ENCODE assay signal across 8 cellular contexts in the genomic region with DNA sequence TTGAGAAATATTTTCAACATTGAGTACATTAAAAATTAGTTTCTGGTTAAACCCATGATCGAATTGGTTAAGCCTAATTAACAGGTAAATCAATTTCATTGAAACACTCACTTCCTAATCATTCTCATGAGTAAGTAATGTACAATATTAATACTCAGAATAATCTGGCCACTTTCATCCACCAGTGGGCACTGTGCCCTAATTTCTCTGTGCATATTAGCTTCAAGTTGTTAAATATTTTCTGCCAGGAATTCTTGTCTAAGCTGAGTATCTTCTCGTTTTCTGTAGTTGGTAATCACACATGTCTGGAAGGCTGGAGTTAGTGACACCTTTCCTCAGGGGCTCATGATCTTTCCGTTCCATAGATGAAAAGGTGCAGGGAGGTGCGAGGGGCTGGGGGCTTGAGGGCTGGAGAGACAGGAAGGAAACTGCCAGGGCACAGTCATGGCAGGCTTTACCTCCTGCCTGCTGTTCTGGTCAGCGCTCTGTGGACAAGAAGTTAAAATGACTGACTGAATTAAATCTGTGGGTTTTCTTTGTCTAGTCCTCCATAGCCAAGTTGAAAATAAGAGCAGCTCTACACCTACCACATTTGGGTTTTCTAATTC.
DNase-seq lines count a peak whose midpoint lies in the region; ATAC-seq and TF ChIP-seq lines count a peak whose summit lies in the region.

No MANE protein-coding gene starts in this region.

- intact Hi-C loops in left ventricle myocardium inferior (cut with micrococcal nuclease) (no loop called here), Right ventricle myocardium inferior (cut with DNase I) (loop anchor here (5.0 kb wide), 1 partner anchor 194 kb away; no protein-coding TSS in a partner anchor), activated B cell treated with CpG ODN at 0.5 μM for 24 hours (cut with micrococcal nuclease) (loop anchor here (1.0 to 10.0 kb wide), 6 partner anchors 43 to 953 kb away; no protein-coding TSS in a partner anchor), tibial artery (cut with DNase I; ENCODE audit: low total_unique reads) (loop anchor here (5.0 to 10.0 kb wide), 2 partner anchors 44 to 63 kb away; no protein-coding TSS in a partner anchor)

- peaks cover 3% of the 10 kb centered on the region for H3K4me1 Mint-ChIP-seq in activated B cell treated with CpG ODN at 0.5 μM for 24 hours

- no peak for DNase-seq in left ventricle myocardium inferior
- DNase-seq in Right ventricle myocardium inferior (ENCODE audit: missing footprints) = no peak
- peak; percentile 32 for DNase-seq in LNCaP clone FGC (ENCODE audit: low read depth)
- no peak for DNase-seq in activated B cell treated with CpG ODN at 0.5 μM for 24 hours
- DNase-seq in glomerular endothelial cell (ENCODE audit: extremely low read depth, low read depth, low spot score) = peak; percentile 54
- DNase-seq in tibial artery = peak in 1 of 2 donors; percentile 54
- DNase-seq in 8988T = no peak
- no peak for DNase-seq in iPS-NIHi11 (ENCODE audit: low spot score)

- H3K9me3 ChIP-seq in left ventricle myocardium inferior (replicated peaks) (no peaks in the 10 kb centered on the region), tibial artery (no peaks in the 10 kb centered on the region)

- no peak overlapping the region for H3K4me3 Mint-ChIP-seq in activated B cell treated with CpG ODN at 0.5 μM for 24 hours

- no peak overlapping the region for H3K27ac Mint-ChIP-seq in activated B cell treated with CpG ODN at 0.5 μM for 24 hours

- H3K27me3 ChIP-seq in left ventricle myocardium inferior (ENCODE audit: low read depth) (no peaks in the 10 kb centered on the region), tibial artery (no peaks in the 10 kb centered on the region)

- CTCF ChIA-PET in activated B cell treated with CpG ODN at 0.5 μM for 24 hours (lab: Charles Lee) = interaction anchor here (0.9 to 4.3 kb wide), 6 partner anchors 44 to 687 kb away, joined by 3 to 76 read pairs (median 16); no protein-coding TSS in a partner anchor

- H3K9me3 Mint-ChIP-seq in activated B cell treated with CpG ODN at 0.5 μM for 24 hours = no peaks in the 10 kb centered on the region

- POLR2A ChIA-PET in activated B cell treated with CpG ODN at 0.5 μM for 24 hours (lab: Charles Lee) = no interaction called here

- H3K36me3 Mint-ChIP-seq in activated B cell treated with CpG ODN at 0.5 μM for 24 hours (ENCODE audit: low read depth) = no peaks in the 10 kb centered on the region

- ATAC-seq in Right ventricle myocardium inferior (no peak), activated B cell treated with CpG ODN at 0.5 μM for 24 hours (ENCODE audit: low read depth) (peak; percentile 31)

- H3K36me3 ChIP-seq in left ventricle myocardium inferior = no peaks in the 10 kb centered on the region
- H3K36me3 ChIP-seq in tibial artery = no peaks in the 10 kb centered on the region

- H3K27ac ChIP-seq in left ventricle myocardium inferior (replicated peaks) (no peak overlapping the region), tibial artery (no peak overlapping the region)

- peaks cover 13% of the 10 kb centered on the region for H3K4me1 ChIP-seq in left ventricle myocardium inferior
- H3K4me1 ChIP-seq in tibial artery = peaks cover 0 to 8% (median 6%) of the 10 kb centered on the region in 4 donors

- peaks cover 12% of the 10 kb centered on the region for H3K27me3 Mint-ChIP-seq in activated B cell treated with CpG ODN at 0.5 μM for 24 hours

- TF ChIP-seq CTCF in left ventricle myocardium inferior (IDR thresholded peaks at IDR 0.05; ENCODE audit: borderline replicate concordance) (peak; percentile 52), LNCaP clone FGC (IDR thresholded peaks at IDR 0.05; ENCODE audit: control insufficient read depth, extremely low read depth, insufficient read depth) (peak; percentile 58), activated B cell treated with CpG ODN at 0.5 μM for 24 hours (IDR thresholded peaks at IDR 0.05) (peak; percentile 37), tibial artery (IDR thresholded peaks at IDR 0.05) (peak; percentile 40 to 46)

- no peak overlapping the region for H3K4me3 ChIP-seq in left ventricle myocardium inferior
- no peak overlapping the region for H3K4me3 ChIP-seq in LNCaP clone FGC (ENCODE audit: low read depth, low read length)
- H3K4me3 ChIP-seq in tibial artery = no peak overlapping the region

Comparison
In these comparisons a context has a peak if more than half of its experiments do, and no peak if none do; other contexts are left out.
1. DNase-seq: peak in LNCaP clone FGC (single experiment) and glomerular endothelial cell (single experiment); none in left ventricle myocardium inferior (single experiment), Right ventricle myocardium inferior (single experiment), activated B cell treated with CpG ODN at 0.5 μM for 24 hours (single experiment), 8988T (single experiment) and iPS-NIHi11 (single experiment).
2. Peak in every context shown above with its lines, with median percentiles within 50 percentile points of each other: CTCF ChIP-seq.